ENCODE assay signal across 27 cellular contexts in genomic region chr7:30969604-30969970, GRCh38. TPM values are rescaled to one million over a fixed set of nuclear protein-coding genes. Genes with fewer than 3 reads are reported as not detected.
"Had no signal": no experiment of that assay in that cellular context is flagged by ENCODE, and none has a peak within 500 bp of the region (broad histone marks: within the 10 kb centered on the region; RNA-seq: fewer than 3 reads in every experiment).

No MANE protein-coding gene starts in this region.

- DNase-seq: activated CD4-positive, alpha-beta memory T cell treated with anti-CD3 and anti-CD28 coated beads for 36 hours; activated CD4-positive, alpha-beta T cell treated with anti-CD3 and anti-CD28 coated beads, Interleukin-2, amount 10 ng/mL, durations not matched to agents 7 days and 5 days; activated CD4-positive, CD25-positive, alpha-beta regulatory T cell; activated CD8-positive, alpha-beta memory T cell treated with anti-CD3 and anti-CD28 coated beads for 24 hours; activated effector memory CD4-positive, alpha-beta T cell treated with anti-CD3 and anti-CD28 coated beads, Interleukin-2, amount 50 U/mL, for 16 hours; activated naive CD4-positive, alpha-beta T cell treated with Interleukin-2 at 50 U/mL for 16 hours; activated naive CD8-positive, alpha-beta T cell treated with anti-CD3 and anti-CD28 coated beads, Interleukin-2, amount 50 U/mL, for 24 hours; activated T-cell treated with anti-CD3 and anti-CD28 coated beads, Interleukin-2, amount 50 U/mL, for 4 hours; amniotic stem cell; brain microvascular endothelial cell; Kasumi-1; KBM-7; NCI-H1092; NCI-H1417; NCI-H1694; NCI-H2029; NCI-H345; NCI-H510A; NCI-H526 treated with DMSO at 0.1 percent for 48 hours; NCI-H82; OCI-M1; SHP77; T-helper 17 cell; T-helper 9 cell had no signal

- H3K36me3 ChIP-seq: brain microvascular endothelial cell, cardiac muscle cell, SJSA1 had no signal

- H3K4me3 ChIP-seq: cardiac muscle cell, SJSA1 had no signal

- H3K9me3 ChIP-seq: SJSA1 had no signal

- ATAC-seq: activated naive CD4-positive, alpha-beta T cell treated with anti-CD3 and anti-CD28 coated beads, Interleukin-2, amount 50 U/mL, for 72 hours; activated naive CD8-positive, alpha-beta T cell treated with anti-CD3 and anti-CD28 coated beads, Interleukin-2, amount 50 U/mL, for 24 hours; activated T-cell treated with anti-CD3 and anti-CD28 coated beads, Interleukin-2, amount 50 U/mL, for 4 hours; T-helper 17 cell had no signal

- H3K27ac ChIP-seq: brain microvascular endothelial cell, cardiac muscle cell, SJSA1 had no signal

- H3K4me1 ChIP-seq: SJSA1 had no signal

RNA-seq across cellular contexts. Expression of gene GHRHR, which starts 5.8 kb away (rescaled TPM):
- total RNA-seq: activated CD4-positive, alpha-beta memory T cell treated with anti-CD3 and anti-CD28 coated beads for 36 hours; activated CD4-positive, alpha-beta T cell treated with anti-CD3 and anti-CD28 coated beads, Interleukin-2, amount 10 ng/mL, durations not matched to agents 7 days and 5 days; activated naive CD4-positive, alpha-beta T cell treated with anti-CD3 and anti-CD28 coated beads, Interleukin-2, amount 50 U/mL, for 72 hours; activated T-cell treated with anti-CD3 and anti-CD28 coated beads, Interleukin-2, amount 50 U/mL, for 4 hours; cardiac muscle cell; SJSA1; T-helper 17 cell had no signal
- polyA plus RNA-seq: cardiac muscle cell had no signal
